1 cellular context compared by ENCODE assay signal in the genomic region with DNA sequence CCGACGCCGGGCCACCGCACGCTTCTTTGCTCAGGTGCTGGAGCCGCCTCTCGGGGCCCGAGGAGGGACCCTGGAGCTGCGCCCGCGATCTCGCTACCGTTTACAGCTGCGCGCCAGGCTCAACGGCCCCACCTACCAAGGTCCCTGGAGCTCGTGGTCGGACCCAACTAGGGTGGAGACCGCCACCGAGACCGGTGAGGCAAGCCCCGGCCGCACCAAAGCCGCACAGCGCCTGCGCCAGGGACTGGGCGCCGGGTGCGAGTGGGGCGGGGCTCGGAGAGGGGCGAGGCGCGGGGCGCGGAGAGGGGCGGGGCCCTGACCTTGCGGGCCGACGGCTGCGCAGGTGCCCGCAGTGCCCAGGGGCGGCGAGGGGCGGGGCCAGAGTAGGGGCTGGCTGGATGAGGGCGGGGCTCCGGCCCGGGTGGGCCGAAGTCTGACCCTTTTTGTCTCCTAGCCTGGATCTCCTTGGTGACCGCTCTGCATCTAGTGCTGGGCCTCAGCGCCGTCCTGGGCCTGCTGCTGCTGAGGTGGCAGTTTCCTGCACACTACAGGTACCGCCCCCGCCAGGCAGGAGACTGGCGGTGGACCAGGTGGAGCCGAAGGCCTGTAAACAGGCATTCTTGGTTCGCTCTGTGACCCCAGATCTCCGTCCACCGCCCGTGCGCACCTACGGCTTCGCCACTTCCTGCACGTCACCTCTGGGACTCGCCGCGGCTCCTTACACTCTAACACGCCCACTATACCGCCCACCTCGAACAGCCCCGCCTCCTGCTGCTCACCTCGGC.
A peak's percentile ranks its signal among the peaks of the same experiment; 100 is the strongest.
TF ChIP-seq lines count a peak whose summit lies in the region.

No MANE protein-coding gene starts in this region.

TF ChIP-seq in WTC11, 78 proteins besides CTCF, POLR2A, EP300 and RAD21 (continued from another document and continues in another):
- TF ChIP-seq, protein P1, sequence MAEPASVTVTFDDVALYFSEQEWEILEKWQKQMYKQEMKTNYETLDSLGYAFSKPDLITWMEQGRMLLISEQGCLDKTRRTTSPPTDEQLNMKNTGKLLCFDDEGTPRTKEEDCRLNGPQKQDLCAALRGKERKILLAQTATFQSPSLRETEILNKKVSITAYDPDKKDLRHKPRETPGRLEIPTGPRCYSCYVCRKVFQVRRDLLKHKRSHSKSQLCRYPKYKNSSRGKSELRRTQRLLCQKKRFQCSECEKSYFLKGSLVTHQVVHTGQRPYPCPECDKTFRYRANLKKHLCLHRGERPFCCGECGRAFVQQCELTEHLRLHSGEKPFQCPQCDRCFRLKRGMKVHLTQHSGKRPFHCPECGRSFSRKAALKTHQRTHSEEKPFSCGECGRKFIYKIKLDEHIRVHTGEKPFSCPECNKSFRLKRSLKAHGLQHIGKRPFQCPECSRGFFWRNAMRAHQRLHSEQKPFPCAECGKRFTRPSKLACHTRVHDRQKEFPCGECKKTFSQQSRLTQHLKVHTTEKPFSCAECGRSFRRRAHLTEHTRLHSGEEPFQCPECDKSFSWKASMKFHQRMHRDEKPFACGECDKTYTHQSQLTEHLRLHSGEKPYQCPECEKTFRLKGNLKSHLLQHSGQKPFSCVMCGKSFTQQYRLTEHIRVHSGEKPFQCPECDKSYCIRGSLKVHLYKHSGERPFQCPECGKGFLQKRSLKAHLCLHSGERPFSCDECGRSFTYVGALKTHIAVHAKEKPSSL (CRISPR knock-in tag; conservative IDR thresholded peaks at IDR 0.05) = no peak
- TF ChIP-seq MYBL2 (CRISPR knock-in tag; IDR thresholded peaks at IDR 0.05) = peak; percentile 72; the same call in 1 of the 2 replicates
- TF ChIP-seq CREB1 (CRISPR knock-in tag; IDR thresholded peaks at IDR 0.05) = no peak
- TF ChIP-seq GTF2I (CRISPR knock-in tag; conservative IDR thresholded peaks at IDR 0.05) = no peak
- no peak for TF ChIP-seq NFATC4 (CRISPR knock-in tag; IDR thresholded peaks at IDR 0.05)
- TF ChIP-seq, protein P2, sequence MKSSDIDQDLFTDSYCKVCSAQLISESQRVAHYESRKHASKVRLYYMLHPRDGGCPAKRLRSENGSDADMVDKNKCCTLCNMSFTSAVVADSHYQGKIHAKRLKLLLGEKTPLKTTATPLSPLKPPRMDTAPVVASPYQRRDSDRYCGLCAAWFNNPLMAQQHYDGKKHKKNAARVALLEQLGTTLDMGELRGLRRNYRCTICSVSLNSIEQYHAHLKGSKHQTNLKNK (CRISPR knock-in tag; IDR thresholded peaks at IDR 0.05) = no peak
- no peak for TF ChIP-seq ATF1 (CRISPR knock-in tag; IDR thresholded peaks at IDR 0.05)
- no peak for TF ChIP-seq MXD4 (CRISPR knock-in tag; IDR thresholded peaks at IDR 0.05; ENCODE audit: borderline replicate concordance)
- TF ChIP-seq ZNF263 (CRISPR knock-in tag; IDR thresholded peaks at IDR 0.05; ENCODE audit: low read depth) = no peak
- TF ChIP-seq, protein P3, sequence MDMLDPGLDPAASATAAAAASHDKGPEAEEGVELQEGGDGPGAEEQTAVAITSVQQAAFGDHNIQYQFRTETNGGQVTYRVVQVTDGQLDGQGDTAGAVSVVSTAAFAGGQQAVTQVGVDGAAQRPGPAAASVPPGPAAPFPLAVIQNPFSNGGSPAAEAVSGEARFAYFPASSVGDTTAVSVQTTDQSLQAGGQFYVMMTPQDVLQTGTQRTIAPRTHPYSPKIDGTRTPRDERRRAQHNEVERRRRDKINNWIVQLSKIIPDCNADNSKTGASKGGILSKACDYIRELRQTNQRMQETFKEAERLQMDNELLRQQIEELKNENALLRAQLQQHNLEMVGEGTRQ (CRISPR knock-in tag; IDR thresholded peaks at IDR 0.05) = peak; percentile 54
- TF ChIP-seq ESRRA (CRISPR knock-in tag; IDR thresholded peaks at IDR 0.05; ENCODE audit: borderline replicate concordance) = no peak
- TF ChIP-seq HMGA2 (CRISPR knock-in tag; IDR thresholded peaks at IDR 0.05) = no peak
- TF ChIP-seq, protein P4, sequence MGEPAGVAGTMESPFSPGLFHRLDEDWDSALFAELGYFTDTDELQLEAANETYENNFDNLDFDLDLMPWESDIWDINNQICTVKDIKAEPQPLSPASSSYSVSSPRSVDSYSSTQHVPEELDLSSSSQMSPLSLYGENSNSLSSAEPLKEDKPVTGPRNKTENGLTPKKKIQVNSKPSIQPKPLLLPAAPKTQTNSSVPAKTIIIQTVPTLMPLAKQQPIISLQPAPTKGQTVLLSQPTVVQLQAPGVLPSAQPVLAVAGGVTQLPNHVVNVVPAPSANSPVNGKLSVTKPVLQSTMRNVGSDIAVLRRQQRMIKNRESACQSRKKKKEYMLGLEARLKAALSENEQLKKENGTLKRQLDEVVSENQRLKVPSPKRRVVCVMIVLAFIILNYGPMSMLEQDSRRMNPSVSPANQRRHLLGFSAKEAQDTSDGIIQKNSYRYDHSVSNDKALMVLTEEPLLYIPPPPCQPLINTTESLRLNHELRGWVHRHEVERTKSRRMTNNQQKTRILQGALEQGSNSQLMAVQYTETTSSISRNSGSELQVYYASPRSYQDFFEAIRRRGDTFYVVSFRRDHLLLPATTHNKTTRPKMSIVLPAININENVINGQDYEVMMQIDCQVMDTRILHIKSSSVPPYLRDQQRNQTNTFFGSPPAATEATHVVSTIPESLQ (CRISPR knock-in tag; IDR thresholded peaks at IDR 0.05) = no peak
- TF ChIP-seq, protein P5, sequence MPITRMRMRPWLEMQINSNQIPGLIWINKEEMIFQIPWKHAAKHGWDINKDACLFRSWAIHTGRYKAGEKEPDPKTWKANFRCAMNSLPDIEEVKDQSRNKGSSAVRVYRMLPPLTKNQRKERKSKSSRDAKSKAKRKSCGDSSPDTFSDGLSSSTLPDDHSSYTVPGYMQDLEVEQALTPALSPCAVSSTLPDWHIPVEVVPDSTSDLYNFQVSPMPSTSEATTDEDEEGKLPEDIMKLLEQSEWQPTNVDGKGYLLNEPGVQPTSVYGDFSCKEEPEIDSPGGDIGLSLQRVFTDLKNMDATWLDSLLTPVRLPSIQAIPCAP (CRISPR knock-in tag; IDR thresholded peaks at IDR 0.05) = no peak; the same call in 1 of the 2 replicates
- no peak for TF ChIP-seq JAZF1 (CRISPR knock-in tag; IDR thresholded peaks at IDR 0.05)
- no peak for TF ChIP-seq JUN (CRISPR knock-in tag; IDR thresholded peaks at IDR 0.05)
- TF ChIP-seq, protein P6, sequence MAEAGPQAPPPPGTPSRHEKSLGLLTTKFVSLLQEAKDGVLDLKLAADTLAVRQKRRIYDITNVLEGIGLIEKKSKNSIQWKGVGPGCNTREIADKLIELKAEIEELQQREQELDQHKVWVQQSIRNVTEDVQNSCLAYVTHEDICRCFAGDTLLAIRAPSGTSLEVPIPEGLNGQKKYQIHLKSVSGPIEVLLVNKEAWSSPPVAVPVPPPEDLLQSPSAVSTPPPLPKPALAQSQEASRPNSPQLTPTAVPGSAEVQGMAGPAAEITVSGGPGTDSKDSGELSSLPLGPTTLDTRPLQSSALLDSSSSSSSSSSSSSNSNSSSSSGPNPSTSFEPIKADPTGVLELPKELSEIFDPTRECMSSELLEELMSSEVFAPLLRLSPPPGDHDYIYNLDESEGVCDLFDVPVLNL (CRISPR knock-in tag; IDR thresholded peaks at IDR 0.05; ENCODE audit: borderline replicate concordance, low read depth) = no peak
- TF ChIP-seq PRRX2 (CRISPR knock-in tag; IDR thresholded peaks at IDR 0.05) = no peak
- TF ChIP-seq, protein P7, sequence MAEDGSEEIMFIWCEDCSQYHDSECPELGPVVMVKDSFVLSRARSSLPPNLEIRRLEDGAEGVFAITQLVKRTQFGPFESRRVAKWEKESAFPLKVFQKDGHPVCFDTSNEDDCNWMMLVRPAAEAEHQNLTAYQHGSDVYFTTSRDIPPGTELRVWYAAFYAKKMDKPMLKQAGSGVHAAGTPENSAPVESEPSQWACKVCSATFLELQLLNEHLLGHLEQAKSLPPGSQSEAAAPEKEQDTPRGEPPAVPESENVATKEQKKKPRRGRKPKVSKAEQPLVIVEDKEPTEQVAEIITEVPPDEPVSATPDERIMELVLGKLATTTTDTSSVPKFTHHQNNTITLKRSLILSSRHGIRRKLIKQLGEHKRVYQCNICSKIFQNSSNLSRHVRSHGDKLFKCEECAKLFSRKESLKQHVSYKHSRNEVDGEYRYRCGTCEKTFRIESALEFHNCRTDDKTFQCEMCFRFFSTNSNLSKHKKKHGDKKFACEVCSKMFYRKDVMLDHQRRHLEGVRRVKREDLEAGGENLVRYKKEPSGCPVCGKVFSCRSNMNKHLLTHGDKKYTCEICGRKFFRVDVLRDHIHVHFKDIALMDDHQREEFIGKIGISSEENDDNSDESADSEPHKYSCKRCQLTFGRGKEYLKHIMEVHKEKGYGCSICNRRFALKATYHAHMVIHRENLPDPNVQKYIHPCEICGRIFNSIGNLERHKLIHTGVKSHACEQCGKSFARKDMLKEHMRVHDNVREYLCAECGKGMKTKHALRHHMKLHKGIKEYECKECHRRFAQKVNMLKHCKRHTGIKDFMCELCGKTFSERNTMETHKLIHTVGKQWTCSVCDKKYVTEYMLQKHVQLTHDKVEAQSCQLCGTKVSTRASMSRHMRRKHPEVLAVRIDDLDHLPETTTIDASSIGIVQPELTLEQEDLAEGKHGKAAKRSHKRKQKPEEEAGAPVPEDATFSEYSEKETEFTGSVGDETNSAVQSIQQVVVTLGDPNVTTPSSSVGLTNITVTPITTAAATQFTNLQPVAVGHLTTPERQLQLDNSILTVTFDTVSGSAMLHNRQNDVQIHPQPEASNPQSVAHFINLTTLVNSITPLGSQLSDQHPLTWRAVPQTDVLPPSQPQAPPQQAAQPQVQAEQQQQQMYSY (CRISPR knock-in tag; IDR thresholded peaks at IDR 0.05) = no peak
- no peak; the same call in 1 of the 2 replicates for TF ChIP-seq ZNF138 (CRISPR knock-in tag; conservative IDR thresholded peaks at IDR 0.05)
- TF ChIP-seq, protein P8, sequence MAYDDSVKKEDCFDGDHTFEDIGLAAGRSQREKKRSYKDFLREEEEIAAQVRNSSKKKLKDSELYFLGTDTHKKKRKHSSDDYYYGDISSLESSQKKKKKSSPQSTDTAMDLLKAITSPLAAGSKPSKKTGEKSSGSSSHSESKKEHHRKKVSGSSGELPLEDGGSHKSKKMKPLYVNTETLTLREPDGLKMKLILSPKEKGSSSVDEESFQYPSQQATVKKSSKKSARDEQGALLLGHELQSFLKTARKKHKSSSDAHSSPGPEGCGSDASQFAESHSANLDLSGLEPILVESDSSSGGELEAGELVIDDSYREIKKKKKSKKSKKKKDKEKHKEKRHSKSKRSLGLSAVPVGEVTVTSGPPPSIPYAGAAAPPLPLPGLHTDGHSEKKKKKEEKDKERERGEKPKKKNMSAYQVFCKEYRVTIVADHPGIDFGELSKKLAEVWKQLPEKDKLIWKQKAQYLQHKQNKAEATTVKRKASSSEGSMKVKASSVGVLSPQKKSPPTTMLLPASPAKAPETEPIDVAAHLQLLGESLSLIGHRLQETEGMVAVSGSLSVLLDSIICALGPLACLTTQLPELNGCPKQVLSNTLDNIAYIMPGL (CRISPR knock-in tag; IDR thresholded peaks at IDR 0.05) = no peak; the same call in 1 of the 2 replicates
- TF ChIP-seq, protein P9, sequence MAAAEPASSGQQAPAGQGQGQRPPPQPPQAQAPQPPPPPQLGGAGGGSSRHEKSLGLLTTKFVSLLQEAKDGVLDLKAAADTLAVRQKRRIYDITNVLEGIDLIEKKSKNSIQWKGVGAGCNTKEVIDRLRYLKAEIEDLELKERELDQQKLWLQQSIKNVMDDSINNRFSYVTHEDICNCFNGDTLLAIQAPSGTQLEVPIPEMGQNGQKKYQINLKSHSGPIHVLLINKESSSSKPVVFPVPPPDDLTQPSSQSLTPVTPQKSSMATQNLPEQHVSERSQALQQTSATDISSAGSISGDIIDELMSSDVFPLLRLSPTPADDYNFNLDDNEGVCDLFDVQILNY (CRISPR knock-in tag; IDR thresholded peaks at IDR 0.05) = 0 out of 2 replicates have a peak, but pooled peaks have one; percentile 47
- TF ChIP-seq, protein P10, sequence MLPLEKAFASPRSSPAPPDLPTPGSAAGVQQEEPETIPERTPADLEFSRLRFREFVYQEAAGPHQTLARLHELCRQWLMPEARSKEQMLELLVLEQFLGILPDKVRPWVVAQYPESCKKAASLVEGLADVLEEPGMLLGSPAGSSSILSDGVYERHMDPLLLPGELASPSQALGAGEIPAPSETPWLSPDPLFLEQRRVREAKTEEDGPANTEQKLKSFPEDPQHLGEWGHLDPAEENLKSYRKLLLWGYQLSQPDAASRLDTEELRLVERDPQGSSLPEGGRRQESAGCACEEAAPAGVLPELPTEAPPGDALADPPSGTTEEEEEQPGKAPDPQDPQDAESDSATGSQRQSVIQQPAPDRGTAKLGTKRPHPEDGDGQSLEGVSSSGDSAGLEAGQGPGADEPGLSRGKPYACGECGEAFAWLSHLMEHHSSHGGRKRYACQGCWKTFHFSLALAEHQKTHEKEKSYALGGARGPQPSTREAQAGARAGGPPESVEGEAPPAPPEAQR (CRISPR knock-in tag; IDR thresholded peaks at IDR 0.05) = no peak
- TF ChIP-seq ZNF317 (CRISPR knock-in tag; IDR thresholded peaks at IDR 0.05; ENCODE audit: borderline replicate concordance, low read depth) = no peak
- TF ChIP-seq SOX15 (CRISPR knock-in tag; IDR thresholded peaks at IDR 0.05) = no peak
- no peak for TF ChIP-seq ZNF416 (CRISPR knock-in tag; IDR thresholded peaks at IDR 0.05)
- TF ChIP-seq, protein P11, sequence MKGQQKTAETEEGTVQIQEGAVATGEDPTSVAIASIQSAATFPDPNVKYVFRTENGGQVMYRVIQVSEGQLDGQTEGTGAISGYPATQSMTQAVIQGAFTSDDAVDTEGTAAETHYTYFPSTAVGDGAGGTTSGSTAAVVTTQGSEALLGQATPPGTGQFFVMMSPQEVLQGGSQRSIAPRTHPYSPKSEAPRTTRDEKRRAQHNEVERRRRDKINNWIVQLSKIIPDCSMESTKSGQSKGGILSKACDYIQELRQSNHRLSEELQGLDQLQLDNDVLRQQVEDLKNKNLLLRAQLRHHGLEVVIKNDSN (CRISPR knock-in tag; IDR thresholded peaks at IDR 0.05) = no peak
- no peak for TF ChIP-seq ZNF396 (CRISPR knock-in tag; IDR thresholded peaks at IDR 0.05; ENCODE audit: borderline replicate concordance)
- TF ChIP-seq, protein P12, sequence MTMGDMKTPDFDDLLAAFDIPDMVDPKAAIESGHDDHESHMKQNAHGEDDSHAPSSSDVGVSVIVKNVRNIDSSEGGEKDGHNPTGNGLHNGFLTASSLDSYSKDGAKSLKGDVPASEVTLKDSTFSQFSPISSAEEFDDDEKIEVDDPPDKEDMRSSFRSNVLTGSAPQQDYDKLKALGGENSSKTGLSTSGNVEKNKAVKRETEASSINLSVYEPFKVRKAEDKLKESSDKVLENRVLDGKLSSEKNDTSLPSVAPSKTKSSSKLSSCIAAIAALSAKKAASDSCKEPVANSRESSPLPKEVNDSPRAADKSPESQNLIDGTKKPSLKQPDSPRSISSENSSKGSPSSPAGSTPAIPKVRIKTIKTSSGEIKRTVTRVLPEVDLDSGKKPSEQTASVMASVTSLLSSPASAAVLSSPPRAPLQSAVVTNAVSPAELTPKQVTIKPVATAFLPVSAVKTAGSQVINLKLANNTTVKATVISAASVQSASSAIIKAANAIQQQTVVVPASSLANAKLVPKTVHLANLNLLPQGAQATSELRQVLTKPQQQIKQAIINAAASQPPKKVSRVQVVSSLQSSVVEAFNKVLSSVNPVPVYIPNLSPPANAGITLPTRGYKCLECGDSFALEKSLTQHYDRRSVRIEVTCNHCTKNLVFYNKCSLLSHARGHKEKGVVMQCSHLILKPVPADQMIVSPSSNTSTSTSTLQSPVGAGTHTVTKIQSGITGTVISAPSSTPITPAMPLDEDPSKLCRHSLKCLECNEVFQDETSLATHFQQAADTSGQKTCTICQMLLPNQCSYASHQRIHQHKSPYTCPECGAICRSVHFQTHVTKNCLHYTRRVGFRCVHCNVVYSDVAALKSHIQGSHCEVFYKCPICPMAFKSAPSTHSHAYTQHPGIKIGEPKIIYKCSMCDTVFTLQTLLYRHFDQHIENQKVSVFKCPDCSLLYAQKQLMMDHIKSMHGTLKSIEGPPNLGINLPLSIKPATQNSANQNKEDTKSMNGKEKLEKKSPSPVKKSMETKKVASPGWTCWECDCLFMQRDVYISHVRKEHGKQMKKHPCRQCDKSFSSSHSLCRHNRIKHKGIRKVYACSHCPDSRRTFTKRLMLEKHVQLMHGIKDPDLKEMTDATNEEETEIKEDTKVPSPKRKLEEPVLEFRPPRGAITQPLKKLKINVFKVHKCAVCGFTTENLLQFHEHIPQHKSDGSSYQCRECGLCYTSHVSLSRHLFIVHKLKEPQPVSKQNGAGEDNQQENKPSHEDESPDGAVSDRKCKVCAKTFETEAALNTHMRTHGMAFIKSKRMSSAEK (CRISPR knock-in tag; IDR thresholded peaks at IDR 0.05; ENCODE audit: borderline replicate concordance) = no peak
- TF ChIP-seq SMAD3 (CRISPR knock-in tag; IDR thresholded peaks at IDR 0.05; ENCODE audit: borderline replicate concordance) = 0 out of 2 replicates have a peak, but pooled peaks have one; percentile 0
